ENCODE assay signal across 7 cellular contexts in the genomic region with DNA sequence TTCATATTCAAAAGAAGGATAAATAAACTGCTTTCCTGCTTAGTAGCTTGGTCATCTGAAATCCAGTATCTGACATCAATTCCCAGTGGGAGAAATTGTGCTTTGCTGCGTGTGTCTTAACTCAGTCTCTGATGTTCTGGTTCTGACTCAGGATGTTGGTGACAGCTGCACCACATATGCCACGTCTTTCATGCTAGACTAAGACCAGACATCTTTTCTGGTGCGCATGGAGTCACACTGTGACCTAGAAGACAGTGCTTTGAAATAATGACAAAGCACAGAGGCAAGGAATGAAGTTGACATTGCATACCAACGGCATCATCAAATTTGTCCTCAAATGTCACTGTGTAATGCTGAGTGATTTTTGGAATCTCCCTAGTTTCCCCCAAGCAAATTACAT.
DNase-seq lines count a peak whose midpoint lies in the region; ATAC-seq and TF ChIP-seq lines count a peak whose summit lies in the region.
"Not testable (repeated sequence)": the region's sequence is repeated elsewhere in the genome, so short reads cannot be mapped to it uniquely, and the experiment has no call there.

No MANE protein-coding gene starts in this region.

- not testable (repeated sequence) for DNase-seq in activated CD4-positive, alpha-beta T cell treated with anti-CD3 and anti-CD28 coated beads, Interleukin-2, amount 10 ng/mL, durations not matched to agents 7 days and 5 days; activated T-cell treated with anti-CD3 and anti-CD28 coated beads, Interleukin-2, amount 50 U/mL, for 4 hours; activated naive CD8-positive, alpha-beta T cell treated with anti-CD3 and anti-CD28 coated beads, Interleukin-2, amount 10 ng/mL, durations not matched to agents 7 days and 5 days; effector memory CD8-positive, alpha-beta T cell; memory B cell (ENCODE audit: low spot score in 2 of 2)

- CTCF ChIA-PET in activated CD4-positive, alpha-beta T cell treated with anti-CD3 and anti-CD28 coated beads, Interleukin-2, amount 10 ng/mL, durations not matched to agents 7 days and 5 days (lab: Charles Lee) = not testable (repeated sequence)

- H3K27ac Mint-ChIP-seq in activated CD4-positive, alpha-beta T cell treated with anti-CD3 and anti-CD28 coated beads, Interleukin-2, amount 10 ng/mL, durations not matched to agents 7 days and 5 days = peak overlapping the region; percentile 9
- not testable (repeated sequence) for H3K27ac Mint-ChIP-seq in activated naive CD8-positive, alpha-beta T cell treated with anti-CD3 and anti-CD28 coated beads, Interleukin-2, amount 10 ng/mL, durations not matched to agents 7 days and 5 days; effector memory CD8-positive, alpha-beta T cell; memory B cell; stimulated activated memory B cell treated with anti-CD40 and anti-IgM and Interleukin-4, amounts not matched to agents 10 μg/mL and 1 μg/mL and 100 μg/mL, for 72 hours

- H3K9me3 Mint-ChIP-seq in activated CD4-positive, alpha-beta T cell treated with anti-CD3 and anti-CD28 coated beads, Interleukin-2, amount 10 ng/mL, durations not matched to agents 7 days and 5 days; activated T-cell treated with anti-CD3 and anti-CD28 coated beads, Interleukin-2, amount 50 U/mL, for 4 hours; activated naive CD8-positive, alpha-beta T cell treated with anti-CD3 and anti-CD28 coated beads, Interleukin-2, amount 10 ng/mL, durations not matched to agents 7 days and 5 days; effector memory CD8-positive, alpha-beta T cell; memory B cell; stimulated activated memory B cell treated with anti-CD40 and anti-IgM and Interleukin-4, amounts not matched to agents 10 μg/mL and 1 μg/mL and 100 μg/mL, for 72 hours: not testable (repeated sequence)

- H3K4me3 ChIP-seq in OCI-LY3 (ENCODE audit: low read length) = not testable (repeated sequence)

- not testable (repeated sequence) for H3K27me3 ChIP-seq in OCI-LY3 (ENCODE audit: low read depth, low read length)

- not testable (repeated sequence) for H3K79me2 ChIP-seq in OCI-LY3 (ENCODE audit: low read length)

- TF ChIP-seq CTCF in OCI-LY3 (IDR thresholded peaks at IDR 0.05; ENCODE audit: low read depth, low read length) = not testable (repeated sequence)

- peak; percentile 65 to 74 for ATAC-seq in activated T-cell treated with anti-CD3 and anti-CD28 coated beads, Interleukin-2, amount 50 U/mL, for 4 hours
- peak; percentile 43 for ATAC-seq in activated naive CD8-positive, alpha-beta T cell treated with anti-CD3 and anti-CD28 coated beads, Interleukin-2, amount 10 ng/mL, durations not matched to agents 7 days and 5 days (ENCODE audit: low read depth)
- peak; percentile 49 for ATAC-seq in effector memory CD8-positive, alpha-beta T cell (replicated peaks)
- peak; percentile 22 for ATAC-seq in memory B cell (ENCODE audit: low read depth)
- ATAC-seq in stimulated activated memory B cell treated with anti-CD40 and anti-IgM and Interleukin-4, amounts not matched to agents 10 μg/mL and 1 μg/mL and 100 μg/mL, for 72 hours = peak; percentile 86

- peak overlapping the region; percentile 77; the same call in 1 of the 2 replicates for H3K9ac ChIP-seq in OCI-LY3 (ENCODE audit: low read length)

- peaks cover 75% of the 10 kb centered on the region for H3K4me1 ChIP-seq in OCI-LY3 (ENCODE audit: low read length)

- not testable (repeated sequence) for H3K27me3 Mint-ChIP-seq in activated CD4-positive, alpha-beta T cell treated with anti-CD3 and anti-CD28 coated beads, Interleukin-2, amount 10 ng/mL, durations not matched to agents 7 days and 5 days; activated T-cell treated with anti-CD3 and anti-CD28 coated beads, Interleukin-2, amount 50 U/mL, for 4 hours (ENCODE audit: low read depth); activated naive CD8-positive, alpha-beta T cell treated with anti-CD3 and anti-CD28 coated beads, Interleukin-2, amount 10 ng/mL, durations not matched to agents 7 days and 5 days; effector memory CD8-positive, alpha-beta T cell; memory B cell; stimulated activated memory B cell treated with anti-CD40 and anti-IgM and Interleukin-4, amounts not matched to agents 10 μg/mL and 1 μg/mL and 100 μg/mL, for 72 hours

- H3K4me2 ChIP-seq in OCI-LY3 (ENCODE audit: low read length) = peak overlapping the region; percentile 47

- H4K20me1 ChIP-seq in OCI-LY3 (ENCODE audit: insufficient read depth, low read length) = not testable (repeated sequence)

- H3K9me3 ChIP-seq in OCI-LY3 (ENCODE audit: insufficient read depth, low read length) = not testable (repeated sequence)

- POLR2A ChIA-PET in activated CD4-positive, alpha-beta T cell treated with anti-CD3 and anti-CD28 coated beads, Interleukin-2, amount 10 ng/mL, durations not matched to agents 7 days and 5 days (lab: Charles Lee); activated naive CD8-positive, alpha-beta T cell treated with anti-CD3 and anti-CD28 coated beads, Interleukin-2, amount 10 ng/mL, durations not matched to agents 7 days and 5 days (lab: Charles Lee): not testable (repeated sequence)

- not testable (repeated sequence) for H3K36me3 Mint-ChIP-seq in activated CD4-positive, alpha-beta T cell treated with anti-CD3 and anti-CD28 coated beads, Interleukin-2, amount 10 ng/mL, durations not matched to agents 7 days and 5 days (ENCODE audit: low read depth); activated T-cell treated with anti-CD3 and anti-CD28 coated beads, Interleukin-2, amount 50 U/mL, for 4 hours (ENCODE audit: insufficient read depth); activated naive CD8-positive, alpha-beta T cell treated with anti-CD3 and anti-CD28 coated beads, Interleukin-2, amount 10 ng/mL, durations not matched to agents 7 days and 5 days; effector memory CD8-positive, alpha-beta T cell (ENCODE audit: insufficient read depth); memory B cell; stimulated activated memory B cell treated with anti-CD40 and anti-IgM and Interleukin-4, amounts not matched to agents 10 μg/mL and 1 μg/mL and 100 μg/mL, for 72 hours

- not testable (repeated sequence) for H3K36me3 ChIP-seq in OCI-LY3 (replicated peaks; ENCODE audit: low read depth, low read length)

- H3K4me3 Mint-ChIP-seq in activated CD4-positive, alpha-beta T cell treated with anti-CD3 and anti-CD28 coated beads, Interleukin-2, amount 10 ng/mL, durations not matched to agents 7 days and 5 days; activated T-cell treated with anti-CD3 and anti-CD28 coated beads, Interleukin-2, amount 50 U/mL, for 4 hours; activated naive CD8-positive, alpha-beta T cell treated with anti-CD3 and anti-CD28 coated beads, Interleukin-2, amount 10 ng/mL, durations not matched to agents 7 days and 5 days; effector memory CD8-positive, alpha-beta T cell; memory B cell; stimulated activated memory B cell treated with anti-CD40 and anti-IgM and Interleukin-4, amounts not matched to agents 10 μg/mL and 1 μg/mL and 100 μg/mL, for 72 hours: not testable (repeated sequence)

- H2AFZ ChIP-seq in OCI-LY3 (ENCODE audit: low read depth, low read length) = not testable (repeated sequence)

- peaks cover 23% of the 10 kb centered on the region for H3K4me1 Mint-ChIP-seq in activated CD4-positive, alpha-beta T cell treated with anti-CD3 and anti-CD28 coated beads, Interleukin-2, amount 10 ng/mL, durations not matched to agents 7 days and 5 days
- H3K4me1 Mint-ChIP-seq in activated T-cell treated with anti-CD3 and anti-CD28 coated beads, Interleukin-2, amount 50 U/mL, for 4 hours (ENCODE audit: low read depth) = peaks cover 23% of the 10 kb centered on the region
- H3K4me1 Mint-ChIP-seq in activated naive CD8-positive, alpha-beta T cell treated with anti-CD3 and anti-CD28 coated beads, Interleukin-2, amount 10 ng/mL, durations not matched to agents 7 days and 5 days; effector memory CD8-positive, alpha-beta T cell (ENCODE audit: low read depth in 2 of 2); memory B cell; stimulated activated memory B cell treated with anti-CD40 and anti-IgM and Interleukin-4, amounts not matched to agents 10 μg/mL and 1 μg/mL and 100 μg/mL, for 72 hours: not testable (repeated sequence)

- peak overlapping the region; percentile 93 for H3K27ac ChIP-seq in OCI-LY3 (ENCODE audit: low read length)

Comparison
In these comparisons a context has a peak if more than half of its experiments do, and no peak if none do; other contexts are left out.
1. ATAC-seq: peak in every context shown above with its lines; median percentile 86 in stimulated activated memory B cell treated with anti-CD40 and anti-IgM and Interleukin-4, amounts not matched to agents 10 μg/mL and 1 μg/mL and 100 μg/mL, for 72 hours; 70 in activated T-cell treated with anti-CD3 and anti-CD28 coated beads, Interleukin-2, amount 50 U/mL, for 4 hours; 49 in effector memory CD8-positive, alpha-beta T cell; 43 in activated naive CD8-positive, alpha-beta T cell treated with anti-CD3 and anti-CD28 coated beads, Interleukin-2, amount 10 ng/mL, durations not matched to agents 7 days and 5 days; 22 in memory B cell.